8 cellular contexts compared by ENCODE assay signal in genomic region chr17:80992077-80992947, GRCh38. TPM values are rescaled to one million over a fixed set of nuclear protein-coding genes. Genes with fewer than 3 reads are reported as not detected.
A peak's percentile ranks its signal among the peaks of the same experiment; 100 is the strongest.
DNase-seq lines count a peak whose midpoint lies in the region; ATAC-seq and TF ChIP-seq lines count a peak whose summit lies in the region.

No MANE protein-coding gene starts in this region.

- H3K27ac ChIP-seq in 22Rv1 (peak overlapping the region; percentile 64), SK-N-MC (no peak overlapping the region), esophagus muscularis mucosa (replicated peaks in 1 of 4) (peak overlapping the region; percentile 52 to 76 (median 74))

- no peaks in the 10 kb centered on the region for H3K36me3 ChIP-seq in SK-N-MC (ENCODE audit: insufficient read depth, low read length)
- H3K36me3 ChIP-seq in esophagus muscularis mucosa: peaks cover 25 to 36% (median 30%) of the 10 kb centered on the region in 4 donors

- H3K9me3 ChIP-seq in SK-N-MC (ENCODE audit: low read depth, low read length) (no peaks in the 10 kb centered on the region), esophagus muscularis mucosa (no peaks in the 10 kb centered on the region)

- H3K4me3 ChIP-seq in SK-N-MC: peak overlapping the region; percentile 86
- peak overlapping the region; percentile 94 to 100 (median 98) for H3K4me3 ChIP-seq in esophagus muscularis mucosa

- H3K4me1 ChIP-seq in esophagus muscularis mucosa: peaks cover 31 to 59% (median 54%) of the 10 kb centered on the region in 4 donors

- no peak for TF ChIP-seq POLR2A in esophagus muscularis mucosa (IDR thresholded peaks at IDR 0.05; ENCODE audit: low read depth)

- H3K9ac ChIP-seq in SK-N-MC (ENCODE audit: insufficient read length): peak overlapping the region; percentile 90

- intact Hi-C loops in esophagus muscularis mucosa (cut with DNase I): no loop called here

- DNase-seq in SK-N-MC (ENCODE audit: low read depth, low spot score) (no peak), esophagus muscularis mucosa (ENCODE audit: extremely low spot score) (no peak), omental fat pad (ENCODE audit: low spot score) (no peak), Kasumi-1 (lab: John Stamatoyannopoulos, UW) (no peak), NCI-H2107 (lab: John Stamatoyannopoulos, UW) (no peak), COLO829 (ENCODE audit: low spot score) (no peak)

- TF ChIP-seq EP300 in esophagus muscularis mucosa (IDR thresholded peaks at IDR 0.05): no peak

- WGBS in esophagus muscularis mucosa: 9% methylated on average over 13 of the region's 90 CpGs

- H3K27me3 ChIP-seq in esophagus muscularis mucosa: no peaks in the 10 kb centered on the region

- ATAC-seq in GM19023 (IDR thresholded peaks at IDR 0.05; ENCODE audit: unreplicated experiment) (peak; percentile 31), omental fat pad (ENCODE audit: low FRiP score) (peak; percentile 18)

- TF ChIP-seq CTCF in 22Rv1 (IDR thresholded peaks at IDR 0.05) (no peak), esophagus muscularis mucosa (IDR thresholded peaks at IDR 0.05) (no peak), omental fat pad (IDR thresholded peaks at IDR 0.05) (no peak)

RNA-seq across cellular contexts. Expression of gene CHMP6, which starts 0.7 kb away (rescaled TPM):
- total RNA-seq in esophagus muscularis mucosa (10 to 100 TPM; 17.6 to 29.2 (median 25.8) TPM), omental fat pad (10 to 100 TPM; 13.5 to 23.2 (median 16.8) TPM)

RNA-seq across cellular contexts. Expression of gene BAIAP2, which starts 42.6 kb away (rescaled TPM):
- 10 to 100 TPM; 31.1 to 54.5 (median 36.7) TPM for total RNA-seq in esophagus muscularis mucosa
- total RNA-seq in omental fat pad: 10 to 100 TPM; 15.9 to 50.2 (median 36.4) TPM
